11 cellular contexts compared by ENCODE assay signal in genomic region chr2:118807668-118808428, GRCh38. TPM values are rescaled to one million over a fixed set of nuclear protein-coding genes. Genes with fewer than 3 reads are reported as not detected.
DNase-seq lines count a peak whose midpoint lies in the region; TF ChIP-seq lines count a peak whose summit lies in the region.
"Had no signal": no experiment of that assay in that cellular context is flagged by ENCODE, and none has a peak within 500 bp of the region (broad histone marks: within the 10 kb centered on the region; RNA-seq: fewer than 3 reads in every experiment).

No MANE protein-coding gene starts in this region.

- peaks cover 0 to 83% (median 0%) of the 10 kb centered on the region in 4 donors for H3K27me3 ChIP-seq in esophagus squamous epithelium
- peaks cover 19% of the 10 kb centered on the region for H3K27me3 ChIP-seq in neuron (ENCODE audit: insufficient read depth, low read length)

- intact Hi-C loops in esophagus squamous epithelium (cut with DNase I): no loop called here

- DNase-seq in NCI-H526 treated with DMSO at 0.1 percent for 48 hours (lab: John Stamatoyannopoulos, UW) (peak; percentile 53), esophagus squamous epithelium (lab: John Stamatoyannopoulos, UW) (no peak), NCI-H226 (no peak), RPMI8226 (no peak), OCI-M1 (lab: John Stamatoyannopoulos, UW) (no peak), EL (no peak)
- DNase-seq: activated CD8-positive, alpha-beta memory T cell treated with anti-CD3 and anti-CD28 coated beads, Interleukin-2, amount 50 U/mL, for 48 hours; NCI-H345; right lobe of liver had no signal

- H2AFZ ChIP-seq in neuron (ENCODE audit: low read depth, low read length): peak overlapping the region; percentile 40

- H3K27ac ChIP-seq in esophagus squamous epithelium: no peak overlapping the region
- H3K27ac ChIP-seq: right lobe of liver had no signal

- no peak for TF ChIP-seq POLR2A in esophagus squamous epithelium (IDR thresholded peaks at IDR 0.05)

- TF ChIP-seq CTCF in esophagus squamous epithelium (IDR thresholded peaks at IDR 0.05): no peak

- peak overlapping the region; percentile 55 for H3K9ac ChIP-seq in ES-I3 (ENCODE audit: low read depth, low read length)

- H3K4me3 ChIP-seq in esophagus squamous epithelium (peak overlapping the region in 3 of 4 donors; percentile 4 to 47 (median 15)), neuron (ENCODE audit: low read length) (no peak overlapping the region)

- H3K4me1 ChIP-seq in ES-I3 (ENCODE audit: insufficient read depth, low read length) (peaks cover 26% of the 10 kb centered on the region), esophagus squamous epithelium (peaks cover 0 to 8% (median 0%) of the 10 kb centered on the region in 3 donors), neuron (ENCODE audit: insufficient read depth, low read length) (peaks cover 8% of the 10 kb centered on the region)
- H3K4me1 ChIP-seq: right lobe of liver had no signal

- no peaks in the 10 kb centered on the region for H3K9me3 ChIP-seq in ES-I3 (ENCODE audit: control insufficient read depth, insufficient read depth, low read length)
- no peaks in the 10 kb centered on the region for H3K9me3 ChIP-seq in esophagus squamous epithelium
- H3K9me3 ChIP-seq in neuron (ENCODE audit: low read length): no peaks in the 10 kb centered on the region
- H3K9me3 ChIP-seq: right lobe of liver had no signal

- WGBS in esophagus squamous epithelium, 2 donors: 31 to 46% methylated on average over 10 to 13 of the region's 13 CpGs

- H3K36me3 ChIP-seq in ES-I3 (ENCODE audit: insufficient read depth, low read length) (no peaks in the 10 kb centered on the region), esophagus squamous epithelium (no peaks in the 10 kb centered on the region), neuron (ENCODE audit: insufficient read depth, low read length) (no peaks in the 10 kb centered on the region)
- H3K36me3 ChIP-seq: right lobe of liver had no signal

RNA-seq across cellular contexts. Expression of gene EN1, which starts 39.6 kb away (rescaled TPM):
- not detected for total RNA-seq in esophagus squamous epithelium
- total RNA-seq: right lobe of liver had no signal
